8 cellular contexts compared by ENCODE assay signal in genomic region chr2:27428978-27429541, GRCh38. TPM values are rescaled to one million over a fixed set of nuclear protein-coding genes. Genes with fewer than 3 reads are reported as not detected.
DNase-seq lines count a peak whose midpoint lies in the region; ATAC-seq and TF ChIP-seq lines count a peak whose summit lies in the region.

No MANE protein-coding gene starts in this region.

- peak; percentile 62 for ATAC-seq in GM21526 (IDR thresholded peaks at IDR 0.05; ENCODE audit: low FRiP score, unreplicated experiment)

- H3K9ac ChIP-seq in HUES64 (ENCODE audit: low read depth, low read length): peak overlapping the region; percentile 96

- H3K4me1 ChIP-seq in HUES64 (ENCODE audit: insufficient read depth, low read length) (peaks cover 8% of the 10 kb centered on the region; the same call in 1 of the 2 replicates), ovary (ENCODE audit: insufficient read depth) (peaks cover 8% of the 10 kb centered on the region), tibial artery (peaks cover 4 to 43% (median 26%) of the 10 kb centered on the region in 4 donors)

- no peaks in the 10 kb centered on the region for H3K9me3 Mint-ChIP-seq in activated naive CD8-positive, alpha-beta T cell (ENCODE audit: low read depth)

- H3K36me3 ChIP-seq in HUES64 (ENCODE audit: insufficient read depth, low read length) (peaks cover 14% of the 10 kb centered on the region), ovary (no peaks in the 10 kb centered on the region), tibial artery (peaks cover 11 to 15% (median 12%) of the 10 kb centered on the region in 3 donors)

- TF ChIP-seq CTCF in ovary (IDR thresholded peaks at IDR 0.05) (no peak), tibial artery (IDR thresholded peaks at IDR 0.05) (no peak)

- peak overlapping the region; percentile 98 for H3K4me3 Mint-ChIP-seq in activated naive CD8-positive, alpha-beta T cell

- H3K27me3 ChIP-seq in HUES64 (ENCODE audit: insufficient read depth, low read length) (no peaks in the 10 kb centered on the region), ovary (no peaks in the 10 kb centered on the region), tibial artery (no peaks in the 10 kb centered on the region)

- H3K36me3 Mint-ChIP-seq in activated naive CD8-positive, alpha-beta T cell: peaks cover 3% of the 10 kb centered on the region

- in situ Hi-C loops in SK-MEL-5 (cut with HindIII; ENCODE audit: low pct_unique_long_range_greater_than_20kb, low sequenced_read_pairs): no loop called here

- peak overlapping the region; percentile 94 for H3K27ac Mint-ChIP-seq in activated naive CD8-positive, alpha-beta T cell

- H3K27me3 Mint-ChIP-seq in activated naive CD8-positive, alpha-beta T cell: no peaks in the 10 kb centered on the region

- no peak for TF ChIP-seq POLR2A in ovary (IDR thresholded peaks at IDR 0.05)

- intact Hi-C loops in head of caudate nucleus (cut with DNase I) (loop anchor here (2.0 to 5.0 kb wide), 5 partner anchors 20 to 217 kb away; partner anchors contain the start of genes ATRAID, EIF2B4, GTF3C2 and IFT172), ovary (cut with DNase I) (loop anchor here in 1 of 4 donors (10.0 kb wide), 1 partner anchor 54 kb away; the partner anchor contains the start of genes EIF2B4 and SNX17), tibial artery (cut with DNase I; ENCODE audit: low total_unique reads) (loop anchor here (2.0 to 5.0 kb wide), 2 partner anchors 20 to 47 kb away; partner anchors contain the start of genes PPM1G and ZNF513)

- H3K4me3 ChIP-seq in HUES64 (ENCODE audit: low read length): peak overlapping the region; percentile 100
- peak overlapping the region; percentile 98 for H3K4me3 ChIP-seq in ovary
- H3K4me3 ChIP-seq in tibial artery: peak overlapping the region; percentile 71 to 85

- peaks cover 43% of the 10 kb centered on the region for H3K4me1 Mint-ChIP-seq in activated naive CD8-positive, alpha-beta T cell (ENCODE audit: low read depth)

- DNase-seq in Daoy (ENCODE audit: low read depth): peak; percentile 96
- peak; percentile 82 for DNase-seq in SK-MEL-5 (ENCODE audit: low read depth, low spot score)
- peak; percentile 12 to 85 (median 68) for DNase-seq in head of caudate nucleus
- DNase-seq in ovary: peak; percentile 78 to 87 (median 80)
- peak; percentile 76 to 88 for DNase-seq in tibial artery

- WGBS in HUES64: under 1% methylated on average over 51 of the region's 51 CpGs
- WGBS in ovary, 3 donors: 0 to 1% (median 1%) methylated on average over 22 to 51 of the region's 51 CpGs

- no peaks in the 10 kb centered on the region for H3K9me3 ChIP-seq in HUES64 (ENCODE audit: insufficient read depth, low read depth, low read length)
- no peaks in the 10 kb centered on the region for H3K9me3 ChIP-seq in ovary
- no peaks in the 10 kb centered on the region for H3K9me3 ChIP-seq in tibial artery

- H3K27ac ChIP-seq in HUES64 (ENCODE audit: low read depth, low read length) (peak overlapping the region; percentile 97), ovary (peak overlapping the region; percentile 93 to 97), tibial artery (peak overlapping the region; percentile 92 to 95)

- no peak for TF ChIP-seq EP300 in ovary (IDR thresholded peaks at IDR 0.05)

RNA-seq across cellular contexts. Expression of gene NRBP1, which starts 0.6 kb away (rescaled TPM):
- total RNA-seq in Daoy (2014; rRNA removed; shearing (Covaris generic)): 126 and 134 TPM in 2 replicates
- polyA plus RNA-seq in HUES64 (2013, experiment 1 of 2): 93.6 TPM
- 98.5 TPM for polyA plus RNA-seq in HUES64 (2013, experiment 2 of 2)
- total RNA-seq in SK-MEL-5 (2014; rRNA removed; shearing (Covaris generic)): 66.0 and 66.8 TPM in 2 replicates
- 83.2 and 102 TPM in 2 replicates for polyA plus RNA-seq in SK-MEL-5 (2015; cell fraction: cytosol; rRNA removed)
- 74.1 and 84.6 TPM in 2 replicates for polyA plus RNA-seq in SK-MEL-5 (2015; cell fraction: nucleus; rRNA removed)
- total RNA-seq in ovary: 100 to 1,000 TPM in 1 of 7 donors, 10 to 100 TPM in 6; 50.8 to 108 (median 90.0) TPM
- 100 to 1,000 TPM in 1 of 2 donors, 10 to 100 TPM in 1; 79.0 to 169 TPM for polyA plus RNA-seq in ovary

RNA-seq across cellular contexts. Expression of gene KRTCAP3, which starts 13.1 kb away (rescaled TPM):
- total RNA-seq in Daoy (2014; rRNA removed; shearing (Covaris generic)): not detected in 2 replicates
- 19.6 TPM for polyA plus RNA-seq in HUES64 (2013, experiment 1 of 2)
- polyA plus RNA-seq in HUES64 (2013, experiment 2 of 2): 21.9 TPM
- total RNA-seq in SK-MEL-5 (2014; rRNA removed; shearing (Covaris generic)): not detected in 2 replicates
- not detected in 2 replicates for polyA plus RNA-seq in SK-MEL-5 (2015; cell fraction: cytosol; rRNA removed)
- polyA plus RNA-seq in SK-MEL-5 (2015; cell fraction: nucleus; rRNA removed): 12.2 and 18.7 TPM in 2 replicates
- 10 to 100 TPM in 1 of 7 donors, 1 to 10 TPM in 6; 2.0 to 34.5 (median 4.4) TPM for total RNA-seq in ovary
- 1 to 10 TPM in 1 of 2 donors, under 1 TPM in 1; 0.82 to 2.8 TPM for polyA plus RNA-seq in ovary

RNA-seq across cellular contexts. Expression of gene PPM1G, which starts 19.7 kb away (rescaled TPM):
- total RNA-seq in Daoy (2014; rRNA removed; shearing (Covaris generic)): 197 and 212 TPM in 2 replicates
- polyA plus RNA-seq in HUES64 (2013, experiment 1 of 2): 149 TPM
- polyA plus RNA-seq in HUES64 (2013, experiment 2 of 2): 144 TPM
- total RNA-seq in SK-MEL-5 (2014; rRNA removed; shearing (Covaris generic)): 111 and 116 TPM in 2 replicates
- 113 and 143 TPM in 2 replicates for polyA plus RNA-seq in SK-MEL-5 (2015; cell fraction: cytosol; rRNA removed)
- 63.4 and 73.9 TPM in 2 replicates for polyA plus RNA-seq in SK-MEL-5 (2015; cell fraction: nucleus; rRNA removed)
- total RNA-seq in ovary: 10 to 100 TPM; 27.2 to 57.4 (median 48.0) TPM
- polyA plus RNA-seq in ovary: 10 to 100 TPM; 41.0 to 89.4 TPM

RNA-seq across cellular contexts. Expression of gene ZNF513, which starts 48.5 kb away (rescaled TPM):
- 4.0 and 5.5 TPM in 2 replicates for total RNA-seq in Daoy (2014; rRNA removed; shearing (Covaris generic))
- polyA plus RNA-seq in HUES64 (2013, experiment 1 of 2): 14.9 TPM
- 15.2 TPM for polyA plus RNA-seq in HUES64 (2013, experiment 2 of 2)
- total RNA-seq in SK-MEL-5 (2014; rRNA removed; shearing (Covaris generic)): 9.3 and 10.1 TPM in 2 replicates
- 19.8 and 21.5 TPM in 2 replicates for polyA plus RNA-seq in SK-MEL-5 (2015; cell fraction: cytosol; rRNA removed)
- polyA plus RNA-seq in SK-MEL-5 (2015; cell fraction: nucleus; rRNA removed): 43.7 and 57.1 TPM in 2 replicates
- 10 to 100 TPM in 6 of 7 donors, 1 to 10 TPM in 1; 4.8 to 24.1 (median 13.6) TPM for total RNA-seq in ovary
- 10 to 100 TPM in 1 of 2 donors, 1 to 10 TPM in 1; 3.4 to 11.0 TPM for polyA plus RNA-seq in ovary

RNA-seq across cellular contexts. Expression of gene SNX17, which starts 58.6 kb away (rescaled TPM):
- 107 and 126 TPM in 2 replicates for total RNA-seq in Daoy (2014; rRNA removed; shearing (Covaris generic))
- 59.1 TPM for polyA plus RNA-seq in HUES64 (2013, experiment 1 of 2)
- 55.9 TPM for polyA plus RNA-seq in HUES64 (2013, experiment 2 of 2)
- total RNA-seq in SK-MEL-5 (2014; rRNA removed; shearing (Covaris generic)): 229 and 234 TPM in 2 replicates
- 183 and 218 TPM in 2 replicates for polyA plus RNA-seq in SK-MEL-5 (2015; cell fraction: cytosol; rRNA removed)
- 154 and 181 TPM in 2 replicates for polyA plus RNA-seq in SK-MEL-5 (2015; cell fraction: nucleus; rRNA removed)
- total RNA-seq in ovary: 100 to 1,000 TPM in 4 of 7 donors, 10 to 100 TPM in 3; 72.3 to 111 (median 100) TPM
- polyA plus RNA-seq in ovary: 10 to 100 TPM; 82.5 to 94.3 TPM

Comparison
In these comparisons a context has a peak if more than half of its experiments do, and no peak if none do; other contexts are left out.
1. Peak in every context shown above with its lines: DNase-seq, ATAC-seq, H3K4me3 ChIP-seq and H3K27ac ChIP-seq.